1 cellular context compared by ENCODE assay signal in the genomic region with DNA sequence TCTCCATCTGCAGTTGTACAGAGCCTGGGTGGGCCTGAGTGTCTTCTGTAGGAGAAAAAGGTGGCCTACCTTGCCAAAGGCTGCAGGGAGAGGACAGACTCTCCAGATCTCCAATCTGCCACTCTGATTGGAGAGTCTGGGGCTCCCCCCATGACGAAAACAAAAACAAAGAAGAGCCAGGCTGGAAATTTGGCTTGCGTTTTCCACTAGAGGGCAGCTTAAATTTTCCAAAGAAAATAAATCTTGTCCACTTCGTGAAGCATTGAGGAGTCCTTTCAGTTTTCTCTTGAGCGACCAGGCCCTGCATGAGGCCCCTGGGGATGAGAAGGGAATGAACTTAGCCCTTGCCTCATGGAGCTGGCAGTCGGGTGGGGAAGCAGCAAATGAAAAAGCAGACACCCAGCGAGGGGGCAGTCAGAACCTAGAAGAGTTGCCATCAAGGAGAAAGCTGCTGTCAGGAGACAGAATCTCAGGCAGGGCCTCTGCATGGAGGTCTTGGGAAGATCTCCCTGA.
TF ChIP-seq lines count a peak whose summit lies in the region.

No MANE protein-coding gene starts in this region.

TF ChIP-seq in HepG2, 621 proteins besides CTCF, POLR2A, EP300 and RAD21 (continued from another document and continues in another):
- TF ChIP-seq, protein P1, sequence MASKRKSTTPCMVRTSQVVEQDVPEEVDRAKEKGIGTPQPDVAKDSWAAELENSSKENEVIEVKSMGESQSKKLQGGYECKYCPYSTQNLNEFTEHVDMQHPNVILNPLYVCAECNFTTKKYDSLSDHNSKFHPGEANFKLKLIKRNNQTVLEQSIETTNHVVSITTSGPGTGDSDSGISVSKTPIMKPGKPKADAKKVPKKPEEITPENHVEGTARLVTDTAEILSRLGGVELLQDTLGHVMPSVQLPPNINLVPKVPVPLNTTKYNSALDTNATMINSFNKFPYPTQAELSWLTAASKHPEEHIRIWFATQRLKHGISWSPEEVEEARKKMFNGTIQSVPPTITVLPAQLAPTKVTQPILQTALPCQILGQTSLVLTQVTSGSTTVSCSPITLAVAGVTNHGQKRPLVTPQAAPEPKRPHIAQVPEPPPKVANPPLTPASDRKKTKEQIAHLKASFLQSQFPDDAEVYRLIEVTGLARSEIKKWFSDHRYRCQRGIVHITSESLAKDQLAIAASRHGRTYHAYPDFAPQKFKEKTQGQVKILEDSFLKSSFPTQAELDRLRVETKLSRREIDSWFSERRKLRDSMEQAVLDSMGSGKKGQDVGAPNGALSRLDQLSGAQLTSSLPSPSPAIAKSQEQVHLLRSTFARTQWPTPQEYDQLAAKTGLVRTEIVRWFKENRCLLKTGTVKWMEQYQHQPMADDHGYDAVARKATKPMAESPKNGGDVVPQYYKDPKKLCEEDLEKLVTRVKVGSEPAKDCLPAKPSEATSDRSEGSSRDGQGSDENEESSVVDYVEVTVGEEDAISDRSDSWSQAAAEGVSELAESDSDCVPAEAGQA (IDR thresholded peaks at IDR 0.05; ENCODE audit: low read depth): no peak
- TF ChIP-seq, protein P1 (CRISPR knock-in tag; IDR thresholded peaks at IDR 0.05; ENCODE audit: borderline replicate concordance): no peak
- no peak for TF ChIP-seq FOXM1 (CRISPR knock-in tag; IDR thresholded peaks at IDR 0.05)
- no peak for TF ChIP-seq ZNF879 (CRISPR knock-in tag; IDR thresholded peaks at IDR 0.05)
- TF ChIP-seq CSRNP2 (CRISPR knock-in tag; conservative IDR thresholded peaks at IDR 0.05; ENCODE audit: low read depth): no peak
- TF ChIP-seq ZNF598 (CRISPR knock-in tag; IDR thresholded peaks at IDR 0.05; ENCODE audit: borderline replicate concordance): no peak
- TF ChIP-seq U2AF2 (IDR thresholded peaks at IDR 0.05; ENCODE audit: low read depth, low read length): no peak
- no peak for TF ChIP-seq ZNF143 (CRISPR knock-in tag; IDR thresholded peaks at IDR 0.05)
- TF ChIP-seq, protein P2, sequence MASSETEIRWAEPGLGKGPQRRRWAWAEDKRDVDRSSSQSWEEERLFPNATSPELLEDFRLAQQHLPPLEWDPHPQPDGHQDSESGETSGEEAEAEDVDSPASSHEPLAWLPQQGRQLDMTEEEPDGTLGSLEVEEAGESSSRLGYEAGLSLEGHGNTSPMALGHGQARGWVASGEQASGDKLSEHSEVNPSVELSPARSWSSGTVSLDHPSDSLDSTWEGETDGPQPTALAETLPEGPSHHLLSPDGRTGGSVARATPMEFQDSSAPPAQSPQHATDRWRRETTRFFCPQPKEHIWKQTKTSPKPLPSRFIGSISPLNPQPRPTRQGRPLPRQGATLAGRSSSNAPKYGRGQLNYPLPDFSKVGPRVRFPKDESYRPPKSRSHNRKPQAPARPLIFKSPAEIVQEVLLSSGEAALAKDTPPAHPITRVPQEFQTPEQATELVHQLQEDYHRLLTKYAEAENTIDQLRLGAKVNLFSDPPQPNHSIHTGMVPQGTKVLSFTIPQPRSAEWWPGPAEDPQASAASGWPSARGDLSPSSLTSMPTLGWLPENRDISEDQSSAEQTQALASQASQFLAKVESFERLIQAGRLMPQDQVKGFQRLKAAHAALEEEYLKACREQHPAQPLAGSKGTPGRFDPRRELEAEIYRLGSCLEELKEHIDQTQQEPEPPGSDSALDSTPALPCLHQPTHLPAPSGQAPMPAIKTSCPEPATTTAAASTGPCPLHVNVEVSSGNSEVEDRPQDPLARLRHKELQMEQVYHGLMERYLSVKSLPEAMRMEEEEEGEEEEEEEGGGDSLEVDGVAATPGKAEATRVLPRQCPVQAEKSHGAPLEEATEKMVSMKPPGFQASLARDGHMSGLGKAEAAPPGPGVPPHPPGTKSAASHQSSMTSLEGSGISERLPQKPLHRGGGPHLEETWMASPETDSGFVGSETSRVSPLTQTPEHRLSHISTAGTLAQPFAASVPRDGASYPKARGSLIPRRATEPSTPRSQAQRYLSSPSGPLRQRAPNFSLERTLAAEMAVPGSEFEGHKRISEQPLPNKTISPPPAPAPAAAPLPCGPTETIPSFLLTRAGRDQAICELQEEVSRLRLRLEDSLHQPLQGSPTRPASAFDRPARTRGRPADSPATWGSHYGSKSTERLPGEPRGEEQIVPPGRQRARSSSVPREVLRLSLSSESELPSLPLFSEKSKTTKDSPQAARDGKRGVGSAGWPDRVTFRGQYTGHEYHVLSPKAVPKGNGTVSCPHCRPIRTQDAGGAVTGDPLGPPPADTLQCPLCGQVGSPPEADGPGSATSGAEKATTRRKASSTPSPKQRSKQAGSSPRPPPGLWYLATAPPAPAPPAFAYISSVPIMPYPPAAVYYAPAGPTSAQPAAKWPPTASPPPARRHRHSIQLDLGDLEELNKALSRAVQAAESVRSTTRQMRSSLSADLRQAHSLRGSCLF (CRISPR knock-in tag; IDR thresholded peaks at IDR 0.05; ENCODE audit: borderline replicate concordance): no peak
- TF ChIP-seq, protein P3, sequence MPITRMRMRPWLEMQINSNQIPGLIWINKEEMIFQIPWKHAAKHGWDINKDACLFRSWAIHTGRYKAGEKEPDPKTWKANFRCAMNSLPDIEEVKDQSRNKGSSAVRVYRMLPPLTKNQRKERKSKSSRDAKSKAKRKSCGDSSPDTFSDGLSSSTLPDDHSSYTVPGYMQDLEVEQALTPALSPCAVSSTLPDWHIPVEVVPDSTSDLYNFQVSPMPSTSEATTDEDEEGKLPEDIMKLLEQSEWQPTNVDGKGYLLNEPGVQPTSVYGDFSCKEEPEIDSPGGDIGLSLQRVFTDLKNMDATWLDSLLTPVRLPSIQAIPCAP (CRISPR knock-in tag; IDR thresholded peaks at IDR 0.05; ENCODE audit: low read depth): no peak
- no peak for TF ChIP-seq ZNF7 (CRISPR knock-in tag; IDR thresholded peaks at IDR 0.05)
- no peak for TF ChIP-seq AGO2 (optimal IDR thresholded peaks at IDR 0.05; ENCODE audit: low read depth, low read length)
- TF ChIP-seq, protein P4, sequence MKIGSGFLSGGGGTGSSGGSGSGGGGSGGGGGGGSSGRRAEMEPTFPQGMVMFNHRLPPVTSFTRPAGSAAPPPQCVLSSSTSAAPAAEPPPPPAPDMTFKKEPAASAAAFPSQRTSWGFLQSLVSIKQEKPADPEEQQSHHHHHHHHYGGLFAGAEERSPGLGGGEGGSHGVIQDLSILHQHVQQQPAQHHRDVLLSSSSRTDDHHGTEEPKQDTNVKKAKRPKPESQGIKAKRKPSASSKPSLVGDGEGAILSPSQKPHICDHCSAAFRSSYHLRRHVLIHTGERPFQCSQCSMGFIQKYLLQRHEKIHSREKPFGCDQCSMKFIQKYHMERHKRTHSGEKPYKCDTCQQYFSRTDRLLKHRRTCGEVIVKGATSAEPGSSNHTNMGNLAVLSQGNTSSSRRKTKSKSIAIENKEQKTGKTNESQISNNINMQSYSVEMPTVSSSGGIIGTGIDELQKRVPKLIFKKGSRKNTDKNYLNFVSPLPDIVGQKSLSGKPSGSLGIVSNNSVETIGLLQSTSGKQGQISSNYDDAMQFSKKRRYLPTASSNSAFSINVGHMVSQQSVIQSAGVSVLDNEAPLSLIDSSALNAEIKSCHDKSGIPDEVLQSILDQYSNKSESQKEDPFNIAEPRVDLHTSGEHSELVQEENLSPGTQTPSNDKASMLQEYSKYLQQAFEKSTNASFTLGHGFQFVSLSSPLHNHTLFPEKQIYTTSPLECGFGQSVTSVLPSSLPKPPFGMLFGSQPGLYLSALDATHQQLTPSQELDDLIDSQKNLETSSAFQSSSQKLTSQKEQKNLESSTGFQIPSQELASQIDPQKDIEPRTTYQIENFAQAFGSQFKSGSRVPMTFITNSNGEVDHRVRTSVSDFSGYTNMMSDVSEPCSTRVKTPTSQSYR (CRISPR knock-in tag; IDR thresholded peaks at IDR 0.05; ENCODE audit: borderline replicate concordance): no peak
- TF ChIP-seq, protein P5, sequence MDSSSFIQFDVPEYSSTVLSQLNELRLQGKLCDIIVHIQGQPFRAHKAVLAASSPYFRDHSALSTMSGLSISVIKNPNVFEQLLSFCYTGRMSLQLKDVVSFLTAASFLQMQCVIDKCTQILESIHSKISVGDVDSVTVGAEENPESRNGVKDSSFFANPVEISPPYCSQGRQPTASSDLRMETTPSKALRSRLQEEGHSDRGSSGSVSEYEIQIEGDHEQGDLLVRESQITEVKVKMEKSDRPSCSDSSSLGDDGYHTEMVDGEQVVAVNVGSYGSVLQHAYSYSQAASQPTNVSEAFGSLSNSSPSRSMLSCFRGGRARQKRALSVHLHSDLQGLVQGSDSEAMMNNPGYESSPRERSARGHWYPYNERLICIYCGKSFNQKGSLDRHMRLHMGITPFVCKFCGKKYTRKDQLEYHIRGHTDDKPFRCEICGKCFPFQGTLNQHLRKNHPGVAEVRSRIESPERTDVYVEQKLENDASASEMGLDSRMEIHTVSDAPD (CRISPR knock-in tag; IDR thresholded peaks at IDR 0.05): no peak
- no peak for TF ChIP-seq TBX2 (CRISPR knock-in tag; IDR thresholded peaks at IDR 0.05; ENCODE audit: borderline replicate concordance)
- 0 out of 2 replicates have a peak, but pooled peaks have one; percentile 15 for TF ChIP-seq ZNF292 (CRISPR knock-in tag; IDR thresholded peaks at IDR 0.05; ENCODE audit: borderline replicate concordance, low read depth)
- no peak for TF ChIP-seq ZNF770 (CRISPR knock-in tag; IDR thresholded peaks at IDR 0.05)
- no peak for TF ChIP-seq KDM6A (CRISPR knock-in tag; IDR thresholded peaks at IDR 0.05; ENCODE audit: low read depth)
- TF ChIP-seq ZNF580 (CRISPR knock-in tag; IDR thresholded peaks at IDR 0.05; ENCODE audit: borderline replicate concordance, low read depth): no peak
- no peak for TF ChIP-seq REL (CRISPR knock-in tag; conservative IDR thresholded peaks at IDR 0.05)
- TF ChIP-seq KDM5B (CRISPR knock-in tag; IDR thresholded peaks at IDR 0.05; ENCODE audit: borderline replicate concordance): no peak; the same call in 1 of the 2 replicates
- TF ChIP-seq MTERF4 (CRISPR knock-in tag; IDR thresholded peaks at IDR 0.05): no peak
- TF ChIP-seq, protein P6, sequence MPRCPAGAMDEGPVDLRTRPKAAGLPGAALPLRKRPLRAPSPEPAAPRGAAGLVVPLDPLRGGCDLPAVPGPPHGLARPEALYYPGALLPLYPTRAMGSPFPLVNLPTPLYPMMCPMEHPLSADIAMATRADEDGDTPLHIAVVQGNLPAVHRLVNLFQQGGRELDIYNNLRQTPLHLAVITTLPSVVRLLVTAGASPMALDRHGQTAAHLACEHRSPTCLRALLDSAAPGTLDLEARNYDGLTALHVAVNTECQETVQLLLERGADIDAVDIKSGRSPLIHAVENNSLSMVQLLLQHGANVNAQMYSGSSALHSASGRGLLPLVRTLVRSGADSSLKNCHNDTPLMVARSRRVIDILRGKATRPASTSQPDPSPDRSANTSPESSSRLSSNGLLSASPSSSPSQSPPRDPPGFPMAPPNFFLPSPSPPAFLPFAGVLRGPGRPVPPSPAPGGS (CRISPR knock-in tag; IDR thresholded peaks at IDR 0.05): no peak
- no peak; the same call in 1 of the 2 replicates for TF ChIP-seq ARHGAP35 (CRISPR knock-in tag; IDR thresholded peaks at IDR 0.05; ENCODE audit: borderline replicate concordance)
- no peak; the same call in 1 of the 2 replicates for TF ChIP-seq ETV6 (CRISPR knock-in tag; conservative IDR thresholded peaks at IDR 0.05)
- TF ChIP-seq ZNF234 (CRISPR knock-in tag; conservative IDR thresholded peaks at IDR 0.05): no peak
- 0 out of 2 replicates have a peak, but pooled peaks have one; percentile 11 for TF ChIP-seq ZNF747 (CRISPR knock-in tag; IDR thresholded peaks at IDR 0.05; ENCODE audit: borderline replicate concordance)
- TF ChIP-seq REPIN1 (CRISPR knock-in tag; IDR thresholded peaks at IDR 0.05; ENCODE audit: borderline replicate concordance, low read depth): no peak
- no peak for TF ChIP-seq ZNF441 (CRISPR knock-in tag; IDR thresholded peaks at IDR 0.05; ENCODE audit: borderline replicate concordance)
